Comparison of ENCODE assay signal across 24 cellular contexts in genomic region chr10:77024456-77024855, GRCh38.
"Had no signal": no experiment of that assay in that cellular context is flagged by ENCODE, and none has a peak within 500 bp of the region (broad histone marks: within the 10 kb centered on the region; RNA-seq: fewer than 3 reads in every experiment).

No MANE protein-coding gene starts in this region.

- H3K27me3 ChIP-seq: ovary, sigmoid colon, spleen, tibial nerve, upper lobe of left lung had no signal

- H3K9me3 Mint-ChIP-seq: effector memory CD8-positive, alpha-beta T cell; immature natural killer cell; memory B cell; naive B cell; stimulated activated memory B cell treated with anti-CD40 and anti-IgM and Interleukin-4, amounts not matched to agents 10 μg/mL and 1 μg/mL and 100 μg/mL, for 72 hours had no signal

- H3K4me1 Mint-ChIP-seq: immature natural killer cell; memory B cell; naive B cell; stimulated activated memory B cell treated with anti-CD40 and anti-IgM and Interleukin-4, amounts not matched to agents 10 μg/mL and 1 μg/mL and 100 μg/mL, for 72 hours had no signal

- H3K9me3 ChIP-seq: lower lobe of right lung, mucosa of descending colon, ovary, psoas muscle, sigmoid colon, spleen, thoracic aorta, tibial nerve, upper lobe of left lung had no signal

- H3K27ac ChIP-seq: lower lobe of right lung, ovary, psoas muscle, sigmoid colon, skin epidermis, spleen, thoracic aorta, tibial nerve, upper lobe of left lung had no signal

- H3K27ac Mint-ChIP-seq: effector memory CD8-positive, alpha-beta T cell; immature natural killer cell; memory B cell; naive B cell; stimulated activated memory B cell treated with anti-CD40 and anti-IgM and Interleukin-4, amounts not matched to agents 10 μg/mL and 1 μg/mL and 100 μg/mL, for 72 hours had no signal

- H3K4me1 ChIP-seq: lower lobe of right lung, psoas muscle, sigmoid colon had no signal

- H3K36me3 ChIP-seq: lower lobe of right lung, ovary, spleen, tibial nerve, upper lobe of left lung had no signal

- H3K36me3 Mint-ChIP-seq: immature natural killer cell; memory B cell; naive B cell; stimulated activated memory B cell treated with anti-CD40 and anti-IgM and Interleukin-4, amounts not matched to agents 10 μg/mL and 1 μg/mL and 100 μg/mL, for 72 hours had no signal

- DNase-seq: cerebellar nuclear complex; cortex of kidney; effector memory CD8-positive, alpha-beta T cell; hypothalamus; immature natural killer cell; left ventricle myocardium superior; lower lobe of right lung; mucosa of descending colon; naive B cell; occipital lobe; ovary; posterior cingulate gyrus; psoas muscle; right cardiac atrium; sigmoid colon; spleen; stimulated activated CD4-positive, alpha-beta T cell treated with anti-CD3 and anti-CD28 coated beads, Interleukin-4, amount 100 ng/mL, for 4 hours; stimulated activated naive CD8-positive, alpha-beta T cell treated with anti-CD3 and anti-CD28 coated beads, Interleukin-15, Interleukin-2, amounts not matched to agents 100 U/mL and 50 U/mL, for 24 hours; upper lobe of left lung had no signal

- H3K4me3 Mint-ChIP-seq: effector memory CD8-positive, alpha-beta T cell; immature natural killer cell; memory B cell; naive B cell; stimulated activated memory B cell treated with anti-CD40 and anti-IgM and Interleukin-4, amounts not matched to agents 10 μg/mL and 1 μg/mL and 100 μg/mL, for 72 hours had no signal

- H3K27me3 Mint-ChIP-seq: stimulated activated memory B cell treated with anti-CD40 and anti-IgM and Interleukin-4, amounts not matched to agents 10 μg/mL and 1 μg/mL and 100 μg/mL, for 72 hours had no signal

- H3K4me3 ChIP-seq: lower lobe of right lung, mucosa of descending colon, ovary, psoas muscle, sigmoid colon, skin epidermis, spleen, thoracic aorta, tibial nerve, upper lobe of left lung had no signal

- ATAC-seq: effector memory CD8-positive, alpha-beta T cell; left ventricle myocardium superior; lower lobe of right lung; mucosa of descending colon; psoas muscle; right cardiac atrium; stimulated activated memory B cell treated with anti-CD40 and anti-IgM and Interleukin-4, amounts not matched to agents 10 μg/mL and 1 μg/mL and 100 μg/mL, for 72 hours; stimulated activated naive CD8-positive, alpha-beta T cell treated with anti-CD3 and anti-CD28 coated beads, Interleukin-15, Interleukin-2, amounts not matched to agents 100 U/mL and 50 U/mL, for 24 hours had no signal
